21 cellular contexts compared by ENCODE assay signal in genomic region chr7:79529214-79529895, GRCh38.
DNase-seq lines count a peak whose midpoint lies in the region; ATAC-seq and TF ChIP-seq lines count a peak whose summit lies in the region.
"Had no signal": no experiment of that assay in that cellular context is flagged by ENCODE, and none has a peak within 500 bp of the region (broad histone marks: within the 10 kb centered on the region; RNA-seq: fewer than 3 reads in every experiment).

No MANE protein-coding gene starts in this region.

- H3K4me3 ChIP-seq in astrocyte of the cerebellum (ENCODE audit: low read depth, low read length), result no peak overlapping the region
- H3K4me3 ChIP-seq: BLaER1, right atrium auricular region, tibial artery had no signal

- TF ChIP-seq CTCF in astrocyte of the cerebellum (IDR thresholded peaks at IDR 0.05; ENCODE audit: low read depth, low read length, missing control alignments) (no peak), mesothelial cell of epicardium (IDR thresholded peaks at IDR 0.05; ENCODE audit: unreplicated experiment) (no peak)

- no peaks in the 10 kb centered on the region for H3K27me3 Mint-ChIP-seq in mesothelial cell of epicardium (ENCODE audit: low read depth)
- H3K27me3 Mint-ChIP-seq: activated B cell treated with CpG ODN at 0.5 μM for 24 hours; activated CD4-positive, alpha-beta memory T cell treated with anti-CD3 and anti-CD28 coated beads, Interleukin-2, amount 10 ng/mL, durations not matched to agents 7 days and 5 days; activated naive CD4-positive, alpha-beta T cell treated with anti-CD3 and anti-CD28 coated beads, Interleukin-2, amount 10 ng/mL, durations not matched to agents 7 days and 5 days; dendritic cell treated with granulocyte-macrophage colony-stimulating factor and Interleukin-4, amounts not matched to agents 40 ng/mL and 50 ng/mL, for 4 days; stimulated activated memory B cell treated with anti-CD40 and anti-IgM and Interleukin-4, amounts not matched to agents 10 μg/mL and 1 μg/mL and 100 μg/mL, for 72 hours had no signal

- no peaks in the 10 kb centered on the region for H3K9me3 Mint-ChIP-seq in mesothelial cell of epicardium
- H3K9me3 Mint-ChIP-seq: activated B cell treated with CpG ODN at 0.5 μM for 24 hours; activated naive CD4-positive, alpha-beta T cell treated with anti-CD3 and anti-CD28 coated beads, Interleukin-2, amount 10 ng/mL, durations not matched to agents 7 days and 5 days; dendritic cell treated with granulocyte-macrophage colony-stimulating factor and Interleukin-4, amounts not matched to agents 40 ng/mL and 50 ng/mL, for 4 days had no signal

- no peaks in the 10 kb centered on the region for H3K36me3 Mint-ChIP-seq in mesothelial cell of epicardium
- H3K36me3 Mint-ChIP-seq: activated naive CD4-positive, alpha-beta T cell treated with anti-CD3 and anti-CD28 coated beads, Interleukin-2, amount 10 ng/mL, durations not matched to agents 7 days and 5 days; stimulated activated memory B cell treated with anti-CD40 and anti-IgM and Interleukin-4, amounts not matched to agents 10 μg/mL and 1 μg/mL and 100 μg/mL, for 72 hours had no signal

- peak overlapping the region; percentile 79 for H3K27ac Mint-ChIP-seq in mesothelial cell of epicardium
- H3K27ac Mint-ChIP-seq: activated B cell treated with CpG ODN at 0.5 μM for 24 hours; activated CD4-positive, alpha-beta memory T cell treated with anti-CD3 and anti-CD28 coated beads, Interleukin-2, amount 10 ng/mL, durations not matched to agents 7 days and 5 days; activated naive CD4-positive, alpha-beta T cell treated with anti-CD3 and anti-CD28 coated beads, Interleukin-2, amount 10 ng/mL, durations not matched to agents 7 days and 5 days; dendritic cell treated with granulocyte-macrophage colony-stimulating factor and Interleukin-4, amounts not matched to agents 40 ng/mL and 50 ng/mL, for 4 days; stimulated activated memory B cell treated with anti-CD40 and anti-IgM and Interleukin-4, amounts not matched to agents 10 μg/mL and 1 μg/mL and 100 μg/mL, for 72 hours had no signal

- no peak for ATAC-seq in GM19328 (IDR thresholded peaks at IDR 0.05; ENCODE audit: unreplicated experiment)
- no peak for ATAC-seq in HG03097 (IDR thresholded peaks at IDR 0.05; ENCODE audit: low FRiP score, unreplicated experiment)
- ATAC-seq: left colon; stimulated activated memory B cell treated with anti-CD40 and anti-IgM and Interleukin-4, amounts not matched to agents 10 μg/mL and 1 μg/mL and 100 μg/mL, for 72 hours had no signal

- DNase-seq in DMS 273 (lab: John Stamatoyannopoulos, UW; ENCODE audit: unreplicated experiment) (peak; percentile 66), DMS 273 treated with DMSO at 0.1 percent for 48 hours (lab: John Stamatoyannopoulos, UW) (no peak), NCI-H128 (lab: John Stamatoyannopoulos, UW; ENCODE audit: unreplicated experiment) (peak; percentile 55), astrocyte of the cerebellum (ENCODE audit: low read depth) (peak; percentile 1), mesothelial cell of epicardium (ENCODE audit: low spot score in 2 of 2, unreplicated experiment in 2 of 2) (no peak), dermis blood vessel endothelial cell (no peak)
- DNase-seq: activated B cell treated with CpG ODN at 0.5 μM for 24 hours; activated CD4-positive, alpha-beta memory T cell treated with anti-CD3 and anti-CD28 coated beads, Interleukin-2, amount 10 ng/mL, durations not matched to agents 7 days and 5 days; activated naive CD4-positive, alpha-beta T cell treated with anti-CD3 and anti-CD28 coated beads, Interleukin-2, amount 10 ng/mL, durations not matched to agents 7 days and 5 days; activated T-cell treated with anti-CD3 and anti-CD28 coated beads, Interleukin-2, amount 50 U/mL, for 1 hour; DMS153; Kasumi-1; left colon; NCI-H1436; tibial artery had no signal

- H3K4me3 Mint-ChIP-seq in mesothelial cell of epicardium, result no peak overlapping the region
- H3K4me3 Mint-ChIP-seq: activated B cell treated with CpG ODN at 0.5 μM for 24 hours; activated CD4-positive, alpha-beta memory T cell treated with anti-CD3 and anti-CD28 coated beads, Interleukin-2, amount 10 ng/mL, durations not matched to agents 7 days and 5 days; activated naive CD4-positive, alpha-beta T cell treated with anti-CD3 and anti-CD28 coated beads, Interleukin-2, amount 10 ng/mL, durations not matched to agents 7 days and 5 days; dendritic cell treated with granulocyte-macrophage colony-stimulating factor and Interleukin-4, amounts not matched to agents 40 ng/mL and 50 ng/mL, for 4 days; stimulated activated memory B cell treated with anti-CD40 and anti-IgM and Interleukin-4, amounts not matched to agents 10 μg/mL and 1 μg/mL and 100 μg/mL, for 72 hours had no signal

- in situ Hi-C loops in astrocyte of the cerebellum (cut with HindIII; ENCODE audit: low sequenced_read_pairs), result no loop called here

- peaks cover 26% of the 10 kb centered on the region for H3K4me1 Mint-ChIP-seq in mesothelial cell of epicardium
- H3K4me1 Mint-ChIP-seq: activated B cell treated with CpG ODN at 0.5 μM for 24 hours; activated CD4-positive, alpha-beta memory T cell treated with anti-CD3 and anti-CD28 coated beads, Interleukin-2, amount 10 ng/mL, durations not matched to agents 7 days and 5 days; activated naive CD4-positive, alpha-beta T cell treated with anti-CD3 and anti-CD28 coated beads, Interleukin-2, amount 10 ng/mL, durations not matched to agents 7 days and 5 days; stimulated activated memory B cell treated with anti-CD40 and anti-IgM and Interleukin-4, amounts not matched to agents 10 μg/mL and 1 μg/mL and 100 μg/mL, for 72 hours had no signal

Comparison
In these comparisons a context has a peak if more than half of its experiments do, and no peak if none do; other contexts are left out.
1. DNase-seq: peak in DMS 273 (single experiment), NCI-H128 (single experiment) and astrocyte of the cerebellum (single experiment); none in DMS 273 treated with DMSO at 0.1 percent for 48 hours (single experiment), mesothelial cell of epicardium (0 of 2) and dermis blood vessel endothelial cell (single experiment).